ENCODE assay signal across 36 cellular contexts in genomic region chr9:95325221-95325620, GRCh38.
"Had no signal": no experiment of that assay in that cellular context is flagged by ENCODE, and none has a peak within 500 bp of the region (broad histone marks: within the 10 kb centered on the region; RNA-seq: fewer than 3 reads in every experiment).

No MANE protein-coding gene starts in this region.

- DNase-seq: Karpas-422, Kasumi-1, MG63, MM.1S, MV-4-11, NCI-H1048, NCI-H1092, NCI-H1092 treated with DMSO at 0.1 percent for 48 hours, NCI-H1105, NCI-H1105 treated with DMSO at 0.1 percent for 48 hours, NCI-H1417, NCI-H1417 treated with DMSO at 0.1 percent for 48 hours, NCI-H1436, NCI-H1436 treated with DMSO at 0.1 percent for 48 hours, NCI-H146, NCI-H1694, NCI-H1694 treated with DMSO at 0.1 percent for 48 hours, NCI-H187, NCI-H187 treated with DMSO at 0.1 percent for 48 hours, NCI-H1930, NCI-H2029, NCI-H2029 treated with DMSO at 0.1 percent for 48 hours, NCI-H2081, NCI-H2081 treated with DMSO at 0.1 percent for 48 hours, NCI-H2107, NCI-H2171, NCI-H2171 treated with DMSO at 0.1 percent for 48 hours, NCI-H2227 treated with DMSO at 0.1 percent for 48 hours, NCI-H226, NCI-H345, NCI-H446, NCI-H446 treated with DMSO at 0.1 percent for 48 hours, NCI-H510A, NCI-H510A treated with DMSO at 0.1 percent for 48 hours, NCI-H524, NCI-H524 treated with DMSO at 0.1 percent for 48 hours had no signal

- H3K27me3 ChIP-seq: MG63 had no signal

- H3K36me3 ChIP-seq: MG63 had no signal

- H3K4me3 ChIP-seq: MG63 had no signal
